12 cellular contexts compared by ENCODE assay signal in the genomic region with DNA sequence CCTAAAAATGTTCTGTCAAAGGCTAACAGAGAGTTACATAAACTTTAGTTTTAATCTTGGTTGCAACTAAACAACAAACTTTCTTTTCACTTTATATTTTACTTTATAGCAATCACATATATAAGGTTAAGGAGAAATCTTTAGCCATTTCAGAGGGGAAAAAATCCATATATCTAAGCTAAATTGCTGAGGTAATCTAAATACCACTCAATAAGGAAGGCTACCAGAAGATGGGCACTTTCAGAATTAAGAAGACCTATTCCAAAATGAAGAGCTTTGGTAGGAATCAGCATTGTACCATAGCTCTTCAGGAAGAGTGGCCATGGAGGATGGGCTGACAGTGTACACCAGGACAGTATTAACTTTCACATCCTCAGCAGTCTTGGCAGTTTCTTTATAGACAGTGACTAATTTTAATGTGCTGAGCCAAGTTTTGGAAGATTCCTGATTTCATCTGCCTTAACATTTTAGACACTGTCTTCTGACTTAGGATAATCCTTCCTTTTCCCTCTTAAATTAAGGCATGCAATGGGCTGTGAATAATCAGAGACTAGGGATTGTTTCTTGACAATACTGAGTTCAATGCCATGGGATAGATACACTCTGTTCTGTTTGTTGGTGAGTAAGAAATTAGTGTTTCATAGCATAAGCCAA. TPM values are rescaled to one million over a fixed set of nuclear protein-coding genes. Genes with fewer than 3 reads are reported as not detected.
DNase-seq lines count a peak whose midpoint lies in the region; ATAC-seq and TF ChIP-seq lines count a peak whose summit lies in the region.
"Had no signal": no experiment of that assay in that cellular context is flagged by ENCODE, and none has a peak within 500 bp of the region (broad histone marks: within the 10 kb centered on the region; RNA-seq: fewer than 3 reads in every experiment).

No MANE protein-coding gene starts in this region.

- H3K27ac ChIP-seq in AG04450 (ENCODE audit: low read depth, low read length) (no peak overlapping the region), SJSA1 (peak overlapping the region; percentile 46)

- H3K4me1 Mint-ChIP-seq in neural crest cell, result peaks cover 62% of the 10 kb centered on the region

- CTCF ChIA-PET in AG04450 (lab: Charles Lee), result interaction anchor here (1.0 kb wide), 1 partner anchor 632 kb away, joined by 3 read pairs; no protein-coding TSS in a partner anchor

- H3K36me3 Mint-ChIP-seq in neural crest cell (ENCODE audit: low read depth), result peaks cover 30% of the 10 kb centered on the region

- H3K4me3 Mint-ChIP-seq in neural crest cell, result peak overlapping the region; percentile 81
- H3K4me3 Mint-ChIP-seq: activated naive CD8-positive, alpha-beta T cell treated with anti-CD3 and anti-CD28 coated beads, Interleukin-2, amount 50 U/mL, for 24 hours had no signal

- H3K4me3 ChIP-seq in AG04450 (ENCODE audit: low read depth, low read length) (peak overlapping the region; percentile 47), SJSA1 (peak overlapping the region; percentile 9; the same call in 1 of the 2 replicates)

- H3K27me3 ChIP-seq in AG04450 (ENCODE audit: control insufficient read depth, insufficient read depth, low read length), result no peaks in the 10 kb centered on the region
- H3K27me3 ChIP-seq in SJSA1 (replicated peaks), result no peaks in the 10 kb centered on the region

- no peaks in the 10 kb centered on the region for H3K9me3 Mint-ChIP-seq in neural crest cell
- H3K9me3 Mint-ChIP-seq: activated naive CD8-positive, alpha-beta T cell treated with anti-CD3 and anti-CD28 coated beads, Interleukin-2, amount 50 U/mL, for 24 hours had no signal

- peaks cover 82% of the 10 kb centered on the region for H3K4me1 ChIP-seq in SJSA1 (replicated peaks)

- H3K27ac Mint-ChIP-seq in neural crest cell (ENCODE audit: unreplicated experiment), result no peak overlapping the region
- H3K27ac Mint-ChIP-seq: activated naive CD8-positive, alpha-beta T cell treated with anti-CD3 and anti-CD28 coated beads, Interleukin-2, amount 50 U/mL, for 24 hours had no signal

- peaks cover 11% of the 10 kb centered on the region for H3K27me3 Mint-ChIP-seq in neural crest cell (ENCODE audit: low read depth)

- DNase-seq in AG04450 (ENCODE audit: low read depth, low spot score) (no peak), SJSA1 (ENCODE audit: low read depth in 1 of 2, low spot score in 2 of 2) (no peak), fibroblast of peridontal ligament (ENCODE audit: extremely low read depth) (peak; percentile 70), neural crest cell (ENCODE audit: low read depth, low spot score) (no peak), NCI-H524 treated with DMSO at 0.1 percent for 48 hours (lab: John Stamatoyannopoulos, UW) (no peak), NCI-H2227 treated with DMSO at 0.1 percent for 48 hours (lab: John Stamatoyannopoulos, UW) (no peak)
- DNase-seq in stimulated activated CD4-positive, alpha-beta T cell treated with anti-CD3 and anti-CD28 coated beads, Interleukin-2, amount 100 ng/mL, for 24 hours, result no peak
- DNase-seq: activated CD4-positive, CD25-positive, alpha-beta regulatory T cell; activated naive CD8-positive, alpha-beta T cell treated with anti-CD3 and anti-CD28 coated beads, Interleukin-2, amount 50 U/mL, for 24 hours; C1 segment of cervical spinal cord; upper lobe of left lung had no signal

- TF ChIP-seq CTCF in AG04450 (IDR thresholded peaks at IDR 0.05; ENCODE audit: low read depth, low read length) (no peak), neural crest cell (conservative IDR thresholded peaks at IDR 0.05) (no peak)

- no peak for ATAC-seq in GM21717 (IDR thresholded peaks at IDR 0.05; ENCODE audit: unreplicated experiment)
- ATAC-seq: activated naive CD8-positive, alpha-beta T cell treated with anti-CD3 and anti-CD28 coated beads, Interleukin-2, amount 50 U/mL, for 24 hours had no signal

- no peaks in the 10 kb centered on the region; the same call in 1 of the 2 replicates for H3K9me3 ChIP-seq in AG04450 (ENCODE audit: control insufficient read depth, insufficient read depth, low read length)
- H3K9me3 ChIP-seq in SJSA1 (replicated peaks), result no peaks in the 10 kb centered on the region
- H3K9me3 ChIP-seq: upper lobe of left lung had no signal

- peaks cover 76% of the 10 kb centered on the region for H3K36me3 ChIP-seq in SJSA1
- H3K36me3 ChIP-seq: upper lobe of left lung had no signal

- POLR2A ChIA-PET in AG04450 (lab: Yijun Ruan, JAX), result no interaction called here

RNA-seq across cellular contexts. Expression of gene FAT4, which starts 7.1 kb away (rescaled TPM):
- polyA plus RNA-seq in AG04450 (2011; rRNA removed), result 15.4 and 18.0 TPM in 2 replicates
- polyA minus RNA-seq in AG04450 (2011; rRNA and poly(A)+ RNA removed), result 47.3 and 66.9 TPM in 2 replicates
- total RNA-seq in SJSA1 (2014; rRNA removed; shearing (Covaris generic)), result 37.1 and 54.4 TPM in 2 replicates
- 26.0 and 26.6 TPM in 2 replicates for total RNA-seq in neural crest cell
